In the genomic region with DNA sequence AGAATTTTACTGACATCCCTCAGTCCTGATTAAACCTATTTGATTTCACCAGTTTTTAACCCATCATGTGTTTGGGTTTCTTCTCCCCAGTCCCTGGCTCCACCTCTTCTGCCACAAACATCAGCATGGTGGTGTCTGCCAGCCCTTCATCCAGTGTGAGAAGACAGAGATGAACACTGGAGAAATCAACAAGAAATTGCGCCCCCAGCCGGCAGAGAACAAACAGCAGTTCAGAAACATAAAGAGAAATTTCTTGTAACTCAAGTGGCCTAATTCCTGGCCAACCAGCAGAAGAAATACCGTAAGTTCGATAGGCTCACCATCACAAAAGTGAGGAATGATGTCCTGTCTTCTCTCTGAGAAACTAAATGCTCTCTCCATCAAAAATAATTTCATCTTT, we compare ENCODE assay signal across 12 cellular contexts. TPM values are rescaled to one million over a fixed set of nuclear protein-coding genes. Genes with fewer than 3 reads are reported as not detected.
A peak's percentile ranks its signal among the peaks of the same experiment; 100 is the strongest.
DNase-seq lines count a peak whose midpoint lies in the region; ATAC-seq, FAIRE-seq and TF ChIP-seq lines count a peak whose summit lies in the region.
"Had no signal": no experiment of that assay in that cellular context is flagged by ENCODE, and none has a peak within 500 bp of the region (broad histone marks: within the 10 kb centered on the region; RNA-seq: fewer than 3 reads in every experiment).

No MANE protein-coding gene starts in this region.

- in situ Hi-C loops in K562 (cut with MboI), result no loop called here

- no peak overlapping the region for H3K4me3 Mint-ChIP-seq in nephron progenitor cell
- H3K4me3 Mint-ChIP-seq: CD8-positive, alpha-beta T cell had no signal

- TF ChIP-seq CTCF in KMS-11 (conservative IDR thresholded peaks at IDR 0.05; ENCODE audit: low read depth, low read length), result peak; percentile 74
- TF ChIP-seq CTCF in K562 (IDR thresholded peaks at IDR 0.05 in 2 of 3, conservative IDR thresholded peaks at IDR 0.05 in 1 of 3; ENCODE audit: insufficient read depth in 2 of 3, low read depth in 1 of 3, low read length in 3 of 3), result peak; percentile 55 to 67 (median 60); a peak in 5 of 6 replicates
- peak; percentile 25 for TF ChIP-seq CTCF in nephron progenitor cell (IDR thresholded peaks at IDR 0.05)

- H3K27me3 ChIP-seq in KMS-11 (ENCODE audit: insufficient read depth, low read depth), result no peaks in the 10 kb centered on the region
- peaks cover 26 to 42% of the 10 kb centered on the region in 2 experiments for H3K27me3 ChIP-seq in K562 (ENCODE audit: control insufficient read depth in 2 of 2, insufficient read depth in 2 of 2, low read length in 2 of 2)
- H3K27me3 ChIP-seq: ovary had no signal

- WGBS in K562 (ENCODE audit: insufficient coverage, low coverage, missing lambda C conversion rate), result 0% methylated on average over 4 of the region's 4 CpGs

- POLR2A ChIA-PET in K562 (lab: Yijun Ruan, JAX), result interaction anchor here (0.9 to 1.0 kb wide), 2 partner anchors 17 to 18 kb away, joined by 3 to 4 read pairs; a partner anchor contains a TSS

- TF ChIP-seq POLR2A in K562 (conservative IDR thresholded peaks at IDR 0.05), result no peak

- 0 out of 4 replicates have a peak, but pooled peaks of 1 of the 2 experiments have one; percentile 7 for TF ChIP-seq RAD21 in K562 (CRISPR knock-in tag; conservative IDR thresholded peaks at IDR 0.05 in 1 of 2, IDR thresholded peaks at IDR 0.05 in 1 of 2)

- FAIRE-seq in K562 (lab: Jason Lieb, UNC), result no peak

- peak; percentile 65 for DNase-seq in activated CD4-positive, alpha-beta T cell treated with anti-CD3 and anti-CD28 coated beads for 48 hours
- DNase-seq in activated CD4-positive, alpha-beta T cell treated with anti-CD3 and anti-CD28 coated beads, Interleukin-2, amount 50 U/mL, for 1 hour, result no peak
- DNase-seq in K562 (ENCODE audit: extremely low read depth in 1 of 4, low spot score in 3 of 4) (peak in 1 of 4 experiments; percentile 63), nephron progenitor cell (peak; percentile 41), hippocampal formation (lab: John Stamatoyannopoulos, UW) (no peak), COR-L47 (lab: John Stamatoyannopoulos, UW) (no peak)
- DNase-seq: anterior cingulate cortex, NCI-H2081, ovary had no signal

- no peaks in the 10 kb centered on the region for H3K36me3 ChIP-seq in KMS-11 (ENCODE audit: insufficient read depth)
- H3K36me3 ChIP-seq in K562 (ENCODE audit: control insufficient read depth, insufficient read depth, low read length), result no peaks in the 10 kb centered on the region
- H3K36me3 ChIP-seq: ovary had no signal

- no peaks in the 10 kb centered on the region for H3K9me1 ChIP-seq in K562 (ENCODE audit: control insufficient read depth, insufficient read depth, low read length)

- no peaks in the 10 kb centered on the region for H3K9me3 ChIP-seq in K562 (replicated peaks; ENCODE audit: control insufficient read depth, insufficient read depth, low read depth, low read length)
- H3K9me3 ChIP-seq: ovary had no signal

- H2AFZ ChIP-seq in KMS-11 (ENCODE audit: low read depth) (no peak overlapping the region), K562 (ENCODE audit: low read depth, low read length) (no peak overlapping the region)

- peaks cover 6% of the 10 kb centered on the region for H3K4me1 Mint-ChIP-seq in nephron progenitor cell

- H4K20me1 ChIP-seq in KMS-11 (ENCODE audit: insufficient read depth) (no peaks in the 10 kb centered on the region), K562 (replicated peaks; ENCODE audit: control insufficient read depth, insufficient read depth, low read length) (no peaks in the 10 kb centered on the region)

- no TSS peak for BruUV-seq in K562 (replicated peaks; lab: Mats Ljungman, UMichigan)

- H3K27me3 Mint-ChIP-seq in nephron progenitor cell (ENCODE audit: low read depth, poor library complexity), result peaks cover 12% of the 10 kb centered on the region

- no peaks in the 10 kb centered on the region for H3K36me3 Mint-ChIP-seq in nephron progenitor cell (ENCODE audit: low read depth)
- H3K36me3 Mint-ChIP-seq: CD8-positive, alpha-beta T cell had no signal

- intact Hi-C loops in K562 (cut with micrococcal nuclease), result no loop called here

- H3K27ac ChIP-seq in KMS-11 (no peak overlapping the region), K562 (ENCODE audit: extremely low read depth, low read depth, low read length) (no peak overlapping the region)
- H3K27ac ChIP-seq: ovary had no signal

- TF ChIP-seq EP300 in K562 (IDR thresholded peaks at IDR 0.05; ENCODE audit: low read length), result no peak

- no peaks in the 10 kb centered on the region for H3K9me3 Mint-ChIP-seq in nephron progenitor cell
- H3K9me3 Mint-ChIP-seq: CD8-positive, alpha-beta T cell had no signal

- no peaks in the 10 kb centered on the region for H3K79me2 ChIP-seq in KMS-11 (ENCODE audit: insufficient read depth, low read depth)
- H3K79me2 ChIP-seq in K562 (ENCODE audit: control insufficient read depth, insufficient read depth, low read length), result no peaks in the 10 kb centered on the region

- no peak overlapping the region for H3K27ac Mint-ChIP-seq in nephron progenitor cell
- H3K27ac Mint-ChIP-seq: CD8-positive, alpha-beta T cell had no signal

- H3K4me2 ChIP-seq in KMS-11 (no peak overlapping the region), K562 (ENCODE audit: insufficient read depth, low read length) (no peak overlapping the region)

- no peak overlapping the region for H3K9ac ChIP-seq in KMS-11
- H3K9ac ChIP-seq in K562 (ENCODE audit: insufficient read depth in 1 of 2, low read depth in 2 of 2, low read length in 2 of 2), result no peak overlapping the region

- H3K4me3 ChIP-seq in KMS-11 (IDR thresholded peaks at IDR 0.05; ENCODE audit: insufficient read depth, low read depth, low read length), result no peak overlapping the region
- H3K4me3 ChIP-seq in K562, result no peak overlapping the region
- H3K4me3 ChIP-seq: ovary had no signal

- H3K4me1 ChIP-seq in KMS-11 (ENCODE audit: low read depth, poor library complexity, severe bottlenecking), result peaks cover 5% of the 10 kb centered on the region
- H3K4me1 ChIP-seq in K562 (replicated peaks in 1 of 2; ENCODE audit: control insufficient read depth in 2 of 2, insufficient read depth in 2 of 2, low read length in 2 of 2), result no peaks in the 10 kb centered on the region

- CTCF ChIA-PET in K562 (lab: Yijun Ruan, JAX; ENCODE audit: low intra/inter-chr PET ratio), result no interaction called here

- ATAC-seq in K562, result peak; percentile 71
- ATAC-seq in HG03095 (IDR thresholded peaks at IDR 0.05; ENCODE audit: unreplicated experiment), result no peak
- ATAC-seq: CD8-positive, alpha-beta T cell had no signal

TF ChIP-seq in K562, 482 proteins besides CTCF, POLR2A, EP300 and RAD21 (continues in another document):
- TF ChIP-seq FOXK2 (conservative IDR thresholded peaks at IDR 0.05 in 1 of 2, IDR thresholded peaks at IDR 0.05 in 1 of 2; ENCODE audit: low read depth in 2 of 2) (peak; percentile 53 to 56; a peak in 3 of 4 replicates), NUFIP1 (IDR thresholded peaks at IDR 0.05; ENCODE audit: partially characterized antibody) (no peak)

RNA-seq across cellular contexts. Expression of a gene that starts 18.3 kb away (rescaled TPM):
- total RNA-seq in K562 (2011; cell fraction: chromatin; rRNA removed; ENCODE audit: low replicate concordance), result 8.2 and 16.0 TPM in 2 replicates
- total RNA-seq in K562 (2011; cell fraction: nucleolus; rRNA removed), result 24.5 and 29.5 TPM in 2 replicates
- total RNA-seq in K562 (2011; cell fraction: nucleoplasm; rRNA removed), result 28.2 and 33.8 TPM in 2 replicates
- total RNA-seq in K562 (2014; rRNA removed), result 131 and 186 TPM in 2 replicates
- total RNA-seq in K562 (2014; rRNA removed; fragmentation: Illumina TruSeq; extraction: Trizol), result 145 and 169 TPM in 2 replicates
- 239 and 240 TPM in 2 replicates for total RNA-seq in K562 (2015; rRNA removed; fragmentation: Illumina TruSeq; extraction: Trizol)
- total RNA-seq in K562 (2021), result 159 and 182 TPM in 2 replicates
- 166 and 235 TPM in 2 replicates for polyA plus RNA-seq in K562 (2011; rRNA removed)
- 256 and 294 TPM in 2 replicates for polyA plus RNA-seq in K562 (2011; cell fraction: cytosol; rRNA removed)
- 41.5 and 53.2 TPM in 2 replicates for polyA plus RNA-seq in K562 (2011; cell fraction: nucleus; rRNA removed)
- 402 and 871 TPM in 2 replicates for polyA plus RNA-seq in K562 (2012)
- 442 and 587 TPM in 2 replicates for polyA plus RNA-seq in K562 (2014; fragmentation: Illumina TruSeq; extraction: Trizol)
- polyA plus RNA-seq in K562 (2014; fragmentation: Nextera tagmentation; extraction: Ambion mirVana), result 100 to 1,000 TPM; 790 to 808 TPM
- 180 and 278 TPM in 2 replicates for polyA plus RNA-seq in K562 (2014; rRNA removed)
- polyA minus RNA-seq in K562 (2011; rRNA and poly(A)+ RNA removed), result 99.7 and 166 TPM in 2 replicates
- polyA minus RNA-seq in K562 (2011; cell fraction: cytosol; rRNA and poly(A)+ RNA removed), result 79.1 and 110 TPM in 2 replicates
- 24.4 and 26.1 TPM in 2 replicates for polyA minus RNA-seq in K562 (2011; cell fraction: nucleus; rRNA and poly(A)+ RNA removed)

RNA-seq across cellular contexts. Expression of a gene that starts 24.9 kb away (rescaled TPM):
- total RNA-seq in K562 (2011; cell fraction: chromatin; rRNA removed; ENCODE audit: low replicate concordance), result not detected in 2 replicates
- total RNA-seq in K562 (2011; cell fraction: nucleolus; rRNA removed), result not detected in 2 replicates
- not detected in 2 replicates for total RNA-seq in K562 (2011; cell fraction: nucleoplasm; rRNA removed)
- 0.41 TPM in 1 of 2 replicates, not detected in the other for total RNA-seq in K562 (2014; rRNA removed)
- 0.35 and 0.44 TPM in 2 replicates for total RNA-seq in K562 (2014; rRNA removed; fragmentation: Illumina TruSeq; extraction: Trizol)
- not detected in 2 replicates for total RNA-seq in K562 (2015; rRNA removed; fragmentation: Illumina TruSeq; extraction: Trizol)
- 1.6 and 3.2 TPM in 2 replicates for total RNA-seq in K562 (2021)
- 0.61 and 0.73 TPM in 2 replicates for polyA plus RNA-seq in K562 (2011; rRNA removed)
- polyA plus RNA-seq in K562 (2011; cell fraction: cytosol; rRNA removed), result 0.16 and 0.52 TPM in 2 replicates
- polyA plus RNA-seq in K562 (2011; cell fraction: nucleus; rRNA removed), result 0.29 TPM in 1 of 2 replicates, not detected in the other
- polyA plus RNA-seq in K562 (2012), result 1.0 and 1.8 TPM in 2 replicates
- 0.28 and 0.56 TPM in 2 replicates for polyA plus RNA-seq in K562 (2014; fragmentation: Illumina TruSeq; extraction: Trizol)
- polyA plus RNA-seq in K562 (2014; fragmentation: Nextera tagmentation; extraction: Ambion mirVana), result under 1 TPM in 1 of 2 experiments, not detected in 1; 0.32 TPM
- polyA plus RNA-seq in K562 (2014; rRNA removed), result not detected in 2 replicates
- polyA minus RNA-seq in K562 (2011; rRNA and poly(A)+ RNA removed), result 0.93 TPM in 1 of 2 replicates, not detected in the other
- polyA minus RNA-seq in K562 (2011; cell fraction: cytosol; rRNA and poly(A)+ RNA removed), result 1.6 and 5.2 TPM in 2 replicates
- 0.67 TPM in 1 of 2 replicates, not detected in the other for polyA minus RNA-seq in K562 (2011; cell fraction: nucleus; rRNA and poly(A)+ RNA removed)

Comparison
In these comparisons a context has a peak if more than half of its experiments do, and no peak if none do; other contexts are left out.
1. DNase-seq: peak in activated CD4-positive, alpha-beta T cell treated with anti-CD3 and anti-CD28 coated beads for 48 hours (single experiment) and nephron progenitor cell (single experiment); none in activated CD4-positive, alpha-beta T cell treated with anti-CD3 and anti-CD28 coated beads, Interleukin-2, amount 50 U/mL, for 1 hour (single experiment), hippocampal formation (0 of 2) and COR-L47 (single experiment).
2. Peak in every context shown above with its lines, with median percentiles within 50 percentile points of each other: CTCF ChIP-seq.